10 cellular contexts compared by ENCODE assay signal in genomic region chr10:13102002-13102794, GRCh38. TPM values are rescaled to one million over a fixed set of nuclear protein-coding genes. Genes with fewer than 3 reads are reported as not detected.
DNase-seq lines count a peak whose midpoint lies in the region; ATAC-seq, FAIRE-seq and TF ChIP-seq lines count a peak whose summit lies in the region.
"Had no signal": no experiment of that assay in that cellular context is flagged by ENCODE, and none has a peak within 500 bp of the region (broad histone marks: within the 10 kb centered on the region; RNA-seq: fewer than 3 reads in every experiment).

No MANE protein-coding gene starts in this region.

- peak overlapping the region; percentile 78 for H3K4me3 Mint-ChIP-seq in activated T-helper 1 cell treated with anti-CD3 and anti-CD28 coated beads, Interleukin-12 subunit alpha, Interleukin-12 subunit beta, Interleukin-2, Interleukin-4 antibody, amounts not matched to agents 30 ng/mL and 10 ng/mL and 1 ng/mL, durations not matched to agents 14 hours and 24 hours and 36 hours
- H3K4me3 Mint-ChIP-seq in glutamatergic neuron (ENCODE audit: unreplicated experiment): peak overlapping the region; percentile 73

- peak overlapping the region; percentile 3; the same call in 1 of the 2 replicates for H3K4me3 ChIP-seq in GM12865 (ENCODE audit: low read depth, low read length)
- peak overlapping the region; percentile 78 to 94 (median 88) for H3K4me3 ChIP-seq in gastrocnemius medialis
- H3K4me3 ChIP-seq in mucosa of descending colon: no peak overlapping the region

- FAIRE-seq in D721Med (lab: Jason Lieb, UNC): no peak
- FAIRE-seq: GM18507 had no signal

- in situ Hi-C loops in gastrocnemius medialis (cut with MboI; ENCODE audit: low sequenced_read_pairs in 4 of 4): no loop called here

- peak; percentile 63 to 85 for TF ChIP-seq POLR2A in gastrocnemius medialis (IDR thresholded peaks at IDR 0.05)

- no peaks in the 10 kb centered on the region for H3K27me3 ChIP-seq in gastrocnemius medialis

- intact Hi-C loops in activated T-helper 1 cell treated with anti-CD3 and anti-CD28 coated beads, Interleukin-12 subunit alpha, Interleukin-12 subunit beta, Interleukin-2, Interleukin-4 antibody, amounts not matched to agents 30 ng/mL and 10 ng/mL and 1 ng/mL, durations not matched to agents 14 hours and 24 hours and 36 hours (cut with micrococcal nuclease): no loop called here
- intact Hi-C loops in gastrocnemius medialis (cut with DNase I; ENCODE audit: low total_unique reads): loop anchor here (5.0 to 10.0 kb wide), 3 partner anchors 200 to 1357 kb away; partner anchors contain the start of genes ECHDC3, PHYH and SEPHS1
- intact Hi-C loops in mucosa of descending colon (cut with DNase I, micrococcal nuclease): no loop called here

- H3K4me1 ChIP-seq in gastrocnemius medialis: peaks cover 54% of the 10 kb centered on the region in 2 donors
- H3K4me1 ChIP-seq in mucosa of descending colon (ENCODE audit: low read depth): peaks cover 24% of the 10 kb centered on the region

- peak overlapping the region; percentile 96 to 99 (median 98) for H3K27ac ChIP-seq in gastrocnemius medialis

- H3K4me1 Mint-ChIP-seq in activated T-helper 1 cell treated with anti-CD3 and anti-CD28 coated beads, Interleukin-12 subunit alpha, Interleukin-12 subunit beta, Interleukin-2, Interleukin-4 antibody, amounts not matched to agents 30 ng/mL and 10 ng/mL and 1 ng/mL, durations not matched to agents 14 hours and 24 hours and 36 hours (ENCODE audit: low read depth): peaks cover 71% of the 10 kb centered on the region
- peaks cover 13% of the 10 kb centered on the region for H3K4me1 Mint-ChIP-seq in glutamatergic neuron (ENCODE audit: low read depth, unreplicated experiment)

- peak overlapping the region; percentile 26 for H3K27ac Mint-ChIP-seq in activated T-helper 1 cell treated with anti-CD3 and anti-CD28 coated beads, Interleukin-12 subunit alpha, Interleukin-12 subunit beta, Interleukin-2, Interleukin-4 antibody, amounts not matched to agents 30 ng/mL and 10 ng/mL and 1 ng/mL, durations not matched to agents 14 hours and 24 hours and 36 hours
- peak overlapping the region; percentile 70 for H3K27ac Mint-ChIP-seq in glutamatergic neuron (ENCODE audit: unreplicated experiment)

- DNase-seq in GM12865 (ENCODE audit: low read depth) (peak; percentile 60), glutamatergic neuron (no peak), gastrocnemius medialis (peak; percentile 60 to 80), mucosa of descending colon (no peak), D721Med (ENCODE audit: insufficient read length, low spot score) (no peak)
- no peak for DNase-seq in activated T-helper 1 cell treated with anti-CD3 and anti-CD28 coated beads, Interleukin-12 subunit alpha, Interleukin-12 subunit beta, Interleukin-2, Interleukin-4 antibody, amounts not matched to agents 30 ng/mL and 10 ng/mL and 1 ng/mL, durations not matched to agents 14 hours and 24 hours and 36 hours (ENCODE audit: low spot score)
- DNase-seq: NCI-H82 had no signal

- H3K9me3 Mint-ChIP-seq in activated T-helper 1 cell treated with anti-CD3 and anti-CD28 coated beads, Interleukin-12 subunit alpha, Interleukin-12 subunit beta, Interleukin-2, Interleukin-4 antibody, amounts not matched to agents 30 ng/mL and 10 ng/mL and 1 ng/mL, durations not matched to agents 14 hours and 24 hours and 36 hours: no peaks in the 10 kb centered on the region
- H3K9me3 Mint-ChIP-seq in glutamatergic neuron (ENCODE audit: unreplicated experiment): peaks cover 3% of the 10 kb centered on the region

- peaks cover 30% of the 10 kb centered on the region for H3K36me3 Mint-ChIP-seq in activated T-helper 1 cell treated with anti-CD3 and anti-CD28 coated beads, Interleukin-12 subunit alpha, Interleukin-12 subunit beta, Interleukin-2, Interleukin-4 antibody, amounts not matched to agents 30 ng/mL and 10 ng/mL and 1 ng/mL, durations not matched to agents 14 hours and 24 hours and 36 hours (ENCODE audit: low read depth)
- no peaks in the 10 kb centered on the region for H3K36me3 Mint-ChIP-seq in glutamatergic neuron (ENCODE audit: unreplicated experiment)

- ATAC-seq in gastrocnemius medialis (peak; percentile 27 to 53), mucosa of descending colon (no peak), HG03432 (IDR thresholded peaks at IDR 0.05; ENCODE audit: unreplicated experiment) (no peak), HG03521 (IDR thresholded peaks at IDR 0.05; ENCODE audit: unreplicated experiment) (no peak)

- TF ChIP-seq CTCF in GM12865 (IDR thresholded peaks at IDR 0.05; ENCODE audit: insufficient read depth, low read depth, low read length, missing control alignments) (no peak), glutamatergic neuron (IDR thresholded peaks at IDR 0.05; ENCODE audit: partially characterized antibody, unreplicated experiment) (no peak), gastrocnemius medialis (IDR thresholded peaks at IDR 0.05 in 4 of 5, conservative IDR thresholded peaks at IDR 0.05 in 1 of 5) (no peak), mucosa of descending colon (IDR thresholded peaks at IDR 0.05) (no peak), D721Med (IDR thresholded peaks at IDR 0.05; ENCODE audit: insufficient read depth, missing control alignments) (no peak)

- H3K9me3 ChIP-seq in gastrocnemius medialis: no peaks in the 10 kb centered on the region
- H3K9me3 ChIP-seq in mucosa of descending colon: no peaks in the 10 kb centered on the region

- no peaks in the 10 kb centered on the region for H3K27me3 Mint-ChIP-seq in activated T-helper 1 cell treated with anti-CD3 and anti-CD28 coated beads, Interleukin-12 subunit alpha, Interleukin-12 subunit beta, Interleukin-2, Interleukin-4 antibody, amounts not matched to agents 30 ng/mL and 10 ng/mL and 1 ng/mL, durations not matched to agents 14 hours and 24 hours and 36 hours (ENCODE audit: insufficient read depth)
- H3K27me3 Mint-ChIP-seq in glutamatergic neuron (ENCODE audit: unreplicated experiment): peaks cover 3% of the 10 kb centered on the region

- H3K36me3 ChIP-seq in gastrocnemius medialis: no peaks in the 10 kb centered on the region
- no peaks in the 10 kb centered on the region for H3K36me3 ChIP-seq in mucosa of descending colon (ENCODE audit: low read depth)

RNA-seq across cellular contexts. Expression of gene OPTN, which starts 2.2 kb away (rescaled TPM):
- total RNA-seq in activated T-helper 1 cell treated with anti-CD3 and anti-CD28 coated beads, Interleukin-12 subunit alpha, Interleukin-12 subunit beta, Interleukin-2, Interleukin-4 antibody, amounts not matched to agents 30 ng/mL and 10 ng/mL and 1 ng/mL, durations not matched to agents 14 hours and 24 hours and 36 hours: 52.6 and 54.1 TPM in 2 replicates
- total RNA-seq in glutamatergic neuron (ENCODE audit: unreplicated experiment) (90.6 TPM), gastrocnemius medialis (100 to 1,000 TPM; 295 to 592 (median 527) TPM), mucosa of descending colon (100 to 1,000 TPM in 2 of 3 donors, 10 to 100 TPM in 1; 92.1 to 148 (median 101) TPM)

RNA-seq across cellular contexts. Expression of gene MCM10, which starts 59.2 kb away (rescaled TPM):
- total RNA-seq in activated T-helper 1 cell treated with anti-CD3 and anti-CD28 coated beads, Interleukin-12 subunit alpha, Interleukin-12 subunit beta, Interleukin-2, Interleukin-4 antibody, amounts not matched to agents 30 ng/mL and 10 ng/mL and 1 ng/mL, durations not matched to agents 14 hours and 24 hours and 36 hours: 104 and 106 TPM in 2 replicates
- total RNA-seq in glutamatergic neuron (ENCODE audit: unreplicated experiment): 5.0 TPM
- 1 to 10 TPM in 1 of 4 donors, under 1 TPM in 3; 0.64 to 1.5 (median 0.78) TPM for total RNA-seq in gastrocnemius medialis
- total RNA-seq in mucosa of descending colon: 1 to 10 TPM; 1.6 to 8.6 (median 2.2) TPM

Comparison
In these comparisons a context has a peak if more than half of its experiments do, and no peak if none do; other contexts are left out.
1. DNase-seq: peak in GM12865 (single experiment) and gastrocnemius medialis (2 of 2); none in activated T-helper 1 cell treated with anti-CD3 and anti-CD28 coated beads, Interleukin-12 subunit alpha, Interleukin-12 subunit beta, Interleukin-2, Interleukin-4 antibody, amounts not matched to agents 30 ng/mL and 10 ng/mL and 1 ng/mL, durations not matched to agents 14 hours and 24 hours and 36 hours (single experiment), glutamatergic neuron (single experiment), mucosa of descending colon (0 of 3) and D721Med (single experiment).
2. ATAC-seq: peak in gastrocnemius medialis (2 of 2); none in mucosa of descending colon (single experiment), HG03432 (single experiment) and HG03521 (single experiment).
3. RNA of gene MCM10, which starts 59.2 kb away (total RNA-seq): 104 to 106 TPM in activated T-helper 1 cell treated with anti-CD3 and anti-CD28 coated beads, Interleukin-12 subunit alpha, Interleukin-12 subunit beta, Interleukin-2, Interleukin-4 antibody, amounts not matched to agents 30 ng/mL and 10 ng/mL and 1 ng/mL, durations not matched to agents 14 hours and 24 hours and 36 hours; 5.0 TPM in glutamatergic neuron (single experiment), 1.6 to 8.6 TPM in mucosa of descending colon and 0.64 to 1.5 TPM in gastrocnemius medialis; every median in the first group is over 10 times any median in the second.